Comparison of ENCODE assay signal across 9 cellular contexts in the genomic region with DNA sequence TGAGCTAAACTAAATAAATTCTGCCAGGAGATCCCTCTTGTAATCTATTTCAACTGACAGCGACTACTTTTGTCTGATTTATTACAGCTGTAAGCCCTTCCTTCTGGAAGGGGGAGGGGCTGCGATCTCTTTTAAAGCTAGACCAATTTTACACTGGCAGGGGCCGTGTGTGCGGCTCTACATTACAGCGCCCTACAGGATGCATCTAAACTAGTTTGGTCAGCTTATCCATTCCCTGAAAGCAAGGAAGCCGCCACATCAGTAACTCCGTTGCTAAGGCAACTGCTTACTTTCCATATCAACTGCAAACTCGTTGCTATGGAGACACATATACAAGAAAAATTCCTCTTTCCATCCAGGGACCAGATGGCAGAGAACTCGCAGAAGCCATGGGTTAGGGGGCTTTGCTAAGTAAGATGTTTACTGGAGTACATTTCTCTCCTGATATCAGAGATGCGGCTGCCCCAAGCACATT. TPM values are rescaled to one million over a fixed set of nuclear protein-coding genes. Genes with fewer than 3 reads are reported as not detected.
DNase-seq lines count a peak whose midpoint lies in the region; ATAC-seq and TF ChIP-seq lines count a peak whose summit lies in the region.
"Had no signal": no experiment of that assay in that cellular context is flagged by ENCODE, and none has a peak within 500 bp of the region (broad histone marks: within the 10 kb centered on the region; RNA-seq: fewer than 3 reads in every experiment).

No MANE protein-coding gene starts in this region.

- no peaks in the 10 kb centered on the region for H3K9me3 Mint-ChIP-seq in activated naive CD8-positive, alpha-beta T cell (ENCODE audit: low read depth)
- no peaks in the 10 kb centered on the region for H3K9me3 Mint-ChIP-seq in activated naive CD8-positive, alpha-beta T cell treated with anti-CD3 and anti-CD28 coated beads for 36 hours
- H3K9me3 Mint-ChIP-seq in activated CD8-positive, alpha-beta T cell treated with anti-CD3 and anti-CD28 coated beads for 36 hours = no peaks in the 10 kb centered on the region

- WGBS in thymus = 49% methylated on average over 10 of the region's 10 CpGs

- H3K4me1 ChIP-seq in thymus (ENCODE audit: control insufficient read depth, insufficient read depth, low read length) = peaks cover 20% of the 10 kb centered on the region

- H3K27me3 ChIP-seq in thymus (ENCODE audit: control insufficient read depth, insufficient read depth) = no peaks in the 10 kb centered on the region

- H3K4me1 Mint-ChIP-seq in activated naive CD8-positive, alpha-beta T cell (ENCODE audit: low read depth) = peaks cover 73% of the 10 kb centered on the region
- H3K4me1 Mint-ChIP-seq in activated naive CD8-positive, alpha-beta T cell treated with anti-CD3 and anti-CD28 coated beads for 36 hours = peaks cover 68% of the 10 kb centered on the region
- peaks cover 71% of the 10 kb centered on the region for H3K4me1 Mint-ChIP-seq in activated CD8-positive, alpha-beta T cell treated with anti-CD3 and anti-CD28 coated beads for 36 hours (ENCODE audit: low read depth)

- no peak overlapping the region for H3K4me3 Mint-ChIP-seq in activated naive CD8-positive, alpha-beta T cell
- H3K4me3 Mint-ChIP-seq in activated naive CD8-positive, alpha-beta T cell treated with anti-CD3 and anti-CD28 coated beads for 36 hours = no peak overlapping the region
- no peak overlapping the region for H3K4me3 Mint-ChIP-seq in activated CD8-positive, alpha-beta T cell treated with anti-CD3 and anti-CD28 coated beads for 36 hours

- H3K27me3 Mint-ChIP-seq in activated naive CD8-positive, alpha-beta T cell = no peaks in the 10 kb centered on the region
- H3K27me3 Mint-ChIP-seq in activated naive CD8-positive, alpha-beta T cell treated with anti-CD3 and anti-CD28 coated beads for 36 hours = no peaks in the 10 kb centered on the region
- no peaks in the 10 kb centered on the region for H3K27me3 Mint-ChIP-seq in activated CD8-positive, alpha-beta T cell treated with anti-CD3 and anti-CD28 coated beads for 36 hours
- H3K27me3 Mint-ChIP-seq: CD4-positive, alpha-beta memory T cell had no signal

- peaks cover 3% of the 10 kb centered on the region for H3K36me3 ChIP-seq in thymus (ENCODE audit: control insufficient read depth, insufficient read depth)

- H3K9me3 ChIP-seq in thymus (ENCODE audit: control insufficient read depth) = no peaks in the 10 kb centered on the region

- peaks cover 17% of the 10 kb centered on the region for H3K36me3 Mint-ChIP-seq in activated naive CD8-positive, alpha-beta T cell
- H3K36me3 Mint-ChIP-seq in activated naive CD8-positive, alpha-beta T cell treated with anti-CD3 and anti-CD28 coated beads for 36 hours = peaks cover 57% of the 10 kb centered on the region
- H3K36me3 Mint-ChIP-seq in activated CD8-positive, alpha-beta T cell treated with anti-CD3 and anti-CD28 coated beads for 36 hours (ENCODE audit: low read depth) = peaks cover 52% of the 10 kb centered on the region

- no peak overlapping the region for H3K4me3 ChIP-seq in thymus (ENCODE audit: low read length)

- peak overlapping the region; percentile 11 for H3K27ac Mint-ChIP-seq in activated naive CD8-positive, alpha-beta T cell
- H3K27ac Mint-ChIP-seq in activated naive CD8-positive, alpha-beta T cell treated with anti-CD3 and anti-CD28 coated beads for 36 hours = no peak overlapping the region
- no peak overlapping the region for H3K27ac Mint-ChIP-seq in activated CD8-positive, alpha-beta T cell treated with anti-CD3 and anti-CD28 coated beads for 36 hours

- peak overlapping the region; percentile 25 for H3K27ac ChIP-seq in thymus (ENCODE audit: low read depth)

- POLR2A ChIA-PET in activated CD8-positive, alpha-beta T cell treated with anti-CD3 and anti-CD28 coated beads for 36 hours (lab: Charles Lee) = interaction anchor here (0.7 kb wide), 1 partner anchor 244 kb away, joined by 3 read pairs; no protein-coding TSS in a partner anchor

- no peak for TF ChIP-seq CTCF in activated CD8-positive, alpha-beta T cell treated with anti-CD3 and anti-CD28 coated beads for 36 hours (IDR thresholded peaks at IDR 0.05)

- intact Hi-C loops in activated CD8-positive, alpha-beta T cell treated with anti-CD3 and anti-CD28 coated beads for 36 hours (cut with micrococcal nuclease) = no loop called here

- no peak for DNase-seq in activated naive CD8-positive, alpha-beta T cell treated with anti-CD3 and anti-CD28 coated beads for 36 hours
- peak; percentile 11 for DNase-seq in activated CD8-positive, alpha-beta T cell treated with anti-CD3 and anti-CD28 coated beads for 36 hours
- DNase-seq in iPS DF 19.7 (ENCODE audit: low read depth, low spot score) = peak; percentile 67
- no peak for DNase-seq in globus pallidus (ENCODE audit: low spot score)

- CTCF ChIA-PET in activated CD8-positive, alpha-beta T cell treated with anti-CD3 and anti-CD28 coated beads for 36 hours (lab: Charles Lee) = no interaction called here

- ATAC-seq in activated CD8-positive, alpha-beta T cell treated with anti-CD3 and anti-CD28 coated beads for 36 hours = no peak
- ATAC-seq in GM21367 (IDR thresholded peaks at IDR 0.05; ENCODE audit: unreplicated experiment) (no peak), HG03442 (IDR thresholded peaks at IDR 0.05; ENCODE audit: unreplicated experiment) (no peak)

RNA-seq across cellular contexts. Expression of gene FOXN3, which starts 17.4 kb away (rescaled TPM):
- 10 to 100 TPM; 80.1 to 82.4 TPM for total RNA-seq in activated naive CD8-positive, alpha-beta T cell treated with anti-CD3 and anti-CD28 coated beads for 36 hours
- 10 to 100 TPM; 83.4 to 85.0 TPM for total RNA-seq in activated CD8-positive, alpha-beta T cell treated with anti-CD3 and anti-CD28 coated beads for 36 hours
- polyA plus RNA-seq in thymus = 21.9 TPM

Comparison
In these comparisons a context has a peak if more than half of its experiments do, and no peak if none do; other contexts are left out.
1. DNase-seq: peak in activated CD8-positive, alpha-beta T cell treated with anti-CD3 and anti-CD28 coated beads for 36 hours (single experiment) and iPS DF 19.7 (single experiment); none in activated naive CD8-positive, alpha-beta T cell treated with anti-CD3 and anti-CD28 coated beads for 36 hours (single experiment) and globus pallidus (single experiment).